ENCODE assay signal across 21 cellular contexts in genomic region chr7:159036916-159037605, GRCh38.
DNase-seq lines count a peak whose midpoint lies in the region; ATAC-seq and TF ChIP-seq lines count a peak whose summit lies in the region.
"Had no signal": no experiment of that assay in that cellular context is flagged by ENCODE, and none has a peak within 500 bp of the region (broad histone marks: within the 10 kb centered on the region; RNA-seq: fewer than 3 reads in every experiment).

No MANE protein-coding gene starts in this region.

- CTCF ChIA-PET in PC-3 (lab: Charles Lee): no interaction called here

- H4K20me1 ChIP-seq in PC-3 (ENCODE audit: low read length): no peaks in the 10 kb centered on the region

- H3K4me3 ChIP-seq in upper lobe of right lung (no peak overlapping the region), PC-3 (ENCODE audit: low read length) (no peak overlapping the region)
- H3K4me3 ChIP-seq: GM12878, hepatocyte, suprapubic skin had no signal

- H3K4me2 ChIP-seq in PC-3 (ENCODE audit: low read length): no peak overlapping the region
- H3K4me2 ChIP-seq: hepatocyte had no signal

- no peaks in the 10 kb centered on the region for H3K36me3 Mint-ChIP-seq in activated T-helper 1 cell treated with anti-CD3 and anti-CD28 coated beads, Interleukin-12 subunit alpha, Interleukin-12 subunit beta, Interleukin-2, Interleukin-4 antibody, amounts not matched to agents 30 ng/mL and 10 ng/mL and 1 ng/mL, durations not matched to agents 14 hours and 24 hours and 36 hours (ENCODE audit: low read depth)

- H3K9me2 ChIP-seq in PC-3 (replicated peaks; ENCODE audit: low read length): no peaks in the 10 kb centered on the region

- peaks cover 8% of the 10 kb centered on the region for H3K27me3 Mint-ChIP-seq in activated T-helper 1 cell treated with anti-CD3 and anti-CD28 coated beads, Interleukin-12 subunit alpha, Interleukin-12 subunit beta, Interleukin-2, Interleukin-4 antibody, amounts not matched to agents 30 ng/mL and 10 ng/mL and 1 ng/mL, durations not matched to agents 14 hours and 24 hours and 36 hours (ENCODE audit: insufficient read depth)

- no peak for ATAC-seq in left lobe of liver
- peak; percentile 63 for ATAC-seq in upper lobe of right lung
- no peak for ATAC-seq in HG03469 (IDR thresholded peaks at IDR 0.05; ENCODE audit: unreplicated experiment)
- no peak for ATAC-seq in PC-3
- ATAC-seq: GM12878, sciatic nerve had no signal

- POLR2A ChIA-PET in PC-3 (lab: Charles Lee; ENCODE audit: unreplicated experiment): interaction anchor here (0.6 kb wide), 1 partner anchor 799 kb away, joined by 3 read pairs; no protein-coding TSS in a partner anchor

- H2AFZ ChIP-seq in PC-3 (ENCODE audit: low read length): no peak overlapping the region
- H2AFZ ChIP-seq: hepatocyte had no signal

- no peaks in the 10 kb centered on the region for H3K9me3 Mint-ChIP-seq in activated T-helper 1 cell treated with anti-CD3 and anti-CD28 coated beads, Interleukin-12 subunit alpha, Interleukin-12 subunit beta, Interleukin-2, Interleukin-4 antibody, amounts not matched to agents 30 ng/mL and 10 ng/mL and 1 ng/mL, durations not matched to agents 14 hours and 24 hours and 36 hours
- H3K9me3 Mint-ChIP-seq: IgD-negative memory B cell had no signal

- H3K9me3 ChIP-seq in upper lobe of right lung (no peaks in the 10 kb centered on the region), PC-3 (ENCODE audit: low read length) (no peaks in the 10 kb centered on the region)
- H3K9me3 ChIP-seq: suprapubic skin had no signal

- H3K27ac ChIP-seq in upper lobe of right lung (no peak overlapping the region), PC-3 (ENCODE audit: low read length) (no peak overlapping the region)
- H3K27ac ChIP-seq: hepatocyte, suprapubic skin had no signal

- H3K79me2 ChIP-seq in PC-3 (ENCODE audit: low read length): no peaks in the 10 kb centered on the region
- H3K79me2 ChIP-seq: hepatocyte had no signal

- DNase-seq in activated CD8-positive, alpha-beta memory T cell treated with anti-CD3 and anti-CD28 coated beads for 24 hours: peak; percentile 47
- no peak for DNase-seq in activated CD8-positive, alpha-beta memory T cell treated with anti-CD3 and anti-CD28 coated beads, Interleukin-2, amount 50 U/mL, for 4 hours
- DNase-seq in NCI-H2107 treated with DMSO at 0.1 percent for 48 hours (lab: John Stamatoyannopoulos, UW; ENCODE audit: unreplicated experiment) (peak; percentile 46), left lobe of liver (ENCODE audit: low spot score) (peak; percentile 32), upper lobe of right lung (peak; percentile 67), PC-3 (no peak)
- DNase-seq in activated T-helper 1 cell treated with anti-CD3 and anti-CD28 coated beads, Interleukin-12 subunit alpha, Interleukin-12 subunit beta, Interleukin-2, Interleukin-4 antibody, amounts not matched to agents 30 ng/mL and 10 ng/mL and 1 ng/mL, durations not matched to agents 14 hours and 24 hours and 36 hours (ENCODE audit: low spot score): no peak
- DNase-seq: activated CD4-positive, CD25-positive, alpha-beta regulatory T cell; activated gamma-delta T cell treated with Interleukin-2 at 50 U/mL for 16 hours; central memory CD4-positive, alpha-beta T cell; effector CD4-positive, alpha-beta T cell; kidney glomerular epithelial cell; NCI-H1092 treated with DMSO at 0.1 percent for 48 hours; NCI-H2227 treated with DMSO at 0.1 percent for 48 hours; T-helper 2 cell had no signal

- intact Hi-C loops in upper lobe of right lung (cut with DNase I): no loop called here
- intact Hi-C loops in activated T-helper 1 cell treated with anti-CD3 and anti-CD28 coated beads, Interleukin-12 subunit alpha, Interleukin-12 subunit beta, Interleukin-2, Interleukin-4 antibody, amounts not matched to agents 30 ng/mL and 10 ng/mL and 1 ng/mL, durations not matched to agents 14 hours and 24 hours and 36 hours (cut with micrococcal nuclease): no loop called here
- intact Hi-C loops in PC-3 (cut with micrococcal nuclease): no loop called here

- H3K4me1 ChIP-seq in upper lobe of right lung (no peaks in the 10 kb centered on the region), PC-3 (ENCODE audit: insufficient read depth, low read length) (peaks cover 14% of the 10 kb centered on the region; the same call in 1 of the 2 replicates)
- H3K4me1 ChIP-seq: suprapubic skin had no signal

- no peaks in the 10 kb centered on the region for H3K4me1 Mint-ChIP-seq in activated T-helper 1 cell treated with anti-CD3 and anti-CD28 coated beads, Interleukin-12 subunit alpha, Interleukin-12 subunit beta, Interleukin-2, Interleukin-4 antibody, amounts not matched to agents 30 ng/mL and 10 ng/mL and 1 ng/mL, durations not matched to agents 14 hours and 24 hours and 36 hours (ENCODE audit: low read depth)
- H3K4me1 Mint-ChIP-seq: IgD-negative memory B cell had no signal

- TF ChIP-seq CTCF in upper lobe of right lung (IDR thresholded peaks at IDR 0.05) (no peak), PC-3 (conservative IDR thresholded peaks at IDR 0.05; ENCODE audit: low read depth, low read length) (no peak)

- no peak overlapping the region for H3K4me3 Mint-ChIP-seq in activated T-helper 1 cell treated with anti-CD3 and anti-CD28 coated beads, Interleukin-12 subunit alpha, Interleukin-12 subunit beta, Interleukin-2, Interleukin-4 antibody, amounts not matched to agents 30 ng/mL and 10 ng/mL and 1 ng/mL, durations not matched to agents 14 hours and 24 hours and 36 hours
- H3K4me3 Mint-ChIP-seq: IgD-negative memory B cell had no signal

- H3F3A ChIP-seq in PC-3 (ENCODE audit: low read length, unreplicated experiment): no peaks in the 10 kb centered on the region

- no TSS peak for BruUV-seq in PC-3 (replicated peaks; lab: Mats Ljungman, UMichigan)

- H3K36me3 ChIP-seq in upper lobe of right lung (no peaks in the 10 kb centered on the region), PC-3 (ENCODE audit: low read depth, low read length) (no peaks in the 10 kb centered on the region)
- H3K36me3 ChIP-seq: suprapubic skin had no signal

- H3K27ac Mint-ChIP-seq in activated T-helper 1 cell treated with anti-CD3 and anti-CD28 coated beads, Interleukin-12 subunit alpha, Interleukin-12 subunit beta, Interleukin-2, Interleukin-4 antibody, amounts not matched to agents 30 ng/mL and 10 ng/mL and 1 ng/mL, durations not matched to agents 14 hours and 24 hours and 36 hours: no peak overlapping the region
- H3K27ac Mint-ChIP-seq: IgD-negative memory B cell had no signal

- H3K9ac ChIP-seq in PC-3 (ENCODE audit: low read length): no peak overlapping the region

- H3K27me3 ChIP-seq in upper lobe of right lung: no peaks in the 10 kb centered on the region
- H3K27me3 ChIP-seq in PC-3 (ENCODE audit: low read length): peaks cover 14% of the 10 kb centered on the region; the same call in 1 of the 2 replicates
- H3K27me3 ChIP-seq: hepatocyte, suprapubic skin had no signal

Comparison
In these comparisons a context has a peak if more than half of its experiments do, and no peak if none do; other contexts are left out.
1. DNase-seq: peak in activated CD8-positive, alpha-beta memory T cell treated with anti-CD3 and anti-CD28 coated beads for 24 hours (single experiment), NCI-H2107 treated with DMSO at 0.1 percent for 48 hours (single experiment), left lobe of liver (single experiment) and upper lobe of right lung (single experiment); none in activated CD8-positive, alpha-beta memory T cell treated with anti-CD3 and anti-CD28 coated beads, Interleukin-2, amount 50 U/mL, for 4 hours (single experiment), activated T-helper 1 cell treated with anti-CD3 and anti-CD28 coated beads, Interleukin-12 subunit alpha, Interleukin-12 subunit beta, Interleukin-2, Interleukin-4 antibody, amounts not matched to agents 30 ng/mL and 10 ng/mL and 1 ng/mL, durations not matched to agents 14 hours and 24 hours and 36 hours (single experiment) and PC-3 (single experiment).